In the genomic region with DNA sequence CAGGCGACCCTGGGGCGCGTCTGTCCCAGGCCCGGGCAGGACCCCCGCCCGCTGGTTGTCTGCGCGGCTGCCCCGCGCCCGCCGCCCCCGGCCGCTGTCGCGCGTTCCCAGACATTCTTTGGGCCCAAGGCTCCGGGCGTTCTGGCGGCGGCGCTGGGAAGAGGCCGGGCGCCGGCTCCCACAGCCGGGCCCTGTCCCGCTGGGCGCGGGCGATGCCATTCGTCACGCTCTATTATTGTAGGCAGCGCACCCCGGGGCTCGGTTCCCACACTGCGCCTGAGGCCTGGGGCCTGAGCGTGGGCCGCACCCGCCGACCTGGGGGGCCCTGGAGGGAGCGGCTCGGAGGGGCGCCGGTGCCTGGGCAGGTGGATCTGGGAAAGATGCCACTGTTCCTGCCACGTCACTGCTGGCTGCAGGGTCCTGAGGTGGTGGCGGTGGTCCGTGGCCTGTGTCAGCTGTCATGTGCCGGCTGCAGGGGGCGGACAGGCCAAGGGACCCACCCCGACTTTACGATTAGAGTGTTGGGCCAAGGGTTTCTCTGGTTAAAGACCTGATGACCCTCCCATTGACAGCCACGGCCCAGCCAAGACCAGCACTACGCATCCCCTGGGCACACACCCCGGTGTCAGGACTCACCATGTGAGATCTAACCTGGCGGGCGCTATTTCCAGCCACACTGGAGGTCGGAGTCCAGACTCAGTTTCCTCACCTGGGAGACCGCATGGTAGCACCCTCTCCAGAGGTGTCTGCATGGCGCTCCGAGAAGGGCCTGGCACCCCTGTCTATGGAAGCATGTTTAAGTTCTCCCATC, we compare ENCODE assay signal across 1 cellular context.
TF ChIP-seq lines count a peak whose summit lies in the region.

No MANE protein-coding gene starts in this region.

TF ChIP-seq in HepG2, 621 proteins besides CTCF, POLR2A, EP300 and RAD21 (continued from another document):
- TF ChIP-seq HNF1A (IDR thresholded peaks at IDR 0.05; ENCODE audit: low read depth), result no peak
- no peak for TF ChIP-seq HNF1A (CRISPR knock-in tag; IDR thresholded peaks at IDR 0.05; ENCODE audit: borderline replicate concordance)
- no peak for TF ChIP-seq ZKSCAN8 (CRISPR knock-in tag; IDR thresholded peaks at IDR 0.05; ENCODE audit: borderline replicate concordance)
- TF ChIP-seq ZNF335 (CRISPR knock-in tag; IDR thresholded peaks at IDR 0.05), result no peak
- no peak for TF ChIP-seq ZGPAT (CRISPR knock-in tag; IDR thresholded peaks at IDR 0.05)
- no peak for TF ChIP-seq ZNF121 (CRISPR knock-in tag; IDR thresholded peaks at IDR 0.05)
- no peak for TF ChIP-seq ELF1 (CRISPR knock-in tag; IDR thresholded peaks at IDR 0.05)
- no peak for TF ChIP-seq SP140L (CRISPR knock-in tag; IDR thresholded peaks at IDR 0.05; ENCODE audit: borderline replicate concordance)
- TF ChIP-seq ZKSCAN5 (CRISPR knock-in tag; IDR thresholded peaks at IDR 0.05), result no peak
- TF ChIP-seq JUND (CRISPR knock-in tag; IDR thresholded peaks at IDR 0.05), result no peak
- no peak for TF ChIP-seq ZNF382 (CRISPR knock-in tag; IDR thresholded peaks at IDR 0.05; ENCODE audit: borderline replicate concordance)
- no peak for TF ChIP-seq KLF12 (CRISPR knock-in tag; IDR thresholded peaks at IDR 0.05; ENCODE audit: borderline replicate concordance)
- no peak for TF ChIP-seq ZHX1 (CRISPR knock-in tag; IDR thresholded peaks at IDR 0.05; ENCODE audit: low read depth)
